In the genomic region with DNA sequence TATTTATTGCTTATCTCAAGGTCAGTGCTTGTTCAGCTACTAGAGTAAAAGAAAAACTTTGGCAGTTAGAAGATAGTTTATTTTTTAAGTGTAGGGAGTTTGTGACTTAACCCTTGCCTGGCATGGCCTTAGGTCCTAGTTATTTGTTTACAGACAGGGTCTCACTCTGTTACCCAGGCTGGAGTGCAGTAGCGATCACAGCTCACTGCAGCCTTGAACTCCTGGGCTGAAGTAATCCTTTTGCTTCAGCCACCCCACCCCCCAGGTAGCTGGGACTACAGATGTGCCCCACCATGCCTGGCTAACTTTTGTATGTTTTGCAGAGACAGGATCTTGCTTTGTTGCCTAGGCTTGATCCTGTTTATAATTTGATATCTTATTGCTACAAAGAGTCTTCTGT, we compare ENCODE assay signal across 18 cellular contexts. TPM values are rescaled to one million over a fixed set of nuclear protein-coding genes. Genes with fewer than 3 reads are reported as not detected.
DNase-seq lines count a peak whose midpoint lies in the region; ATAC-seq and TF ChIP-seq lines count a peak whose summit lies in the region.
"Had no signal": no experiment of that assay in that cellular context is flagged by ENCODE, and none has a peak within 500 bp of the region (broad histone marks: within the 10 kb centered on the region; RNA-seq: fewer than 3 reads in every experiment).

No MANE protein-coding gene starts in this region.

- TF ChIP-seq POLR2A in NB4 (IDR thresholded peaks at IDR 0.05; ENCODE audit: extremely low read depth, insufficient read length) (no peak), upper lobe of left lung (IDR thresholded peaks at IDR 0.05) (no peak)

- peaks cover 54% of the 10 kb centered on the region for H3K36me3 ChIP-seq in DND-41 (ENCODE audit: insufficient read depth, low read length)
- H3K36me3 ChIP-seq in upper lobe of left lung, result no peaks in the 10 kb centered on the region

- no peak overlapping the region for H2AFZ ChIP-seq in DND-41 (ENCODE audit: low read depth, low read length)

- H3K27ac Mint-ChIP-seq in brain (peak overlapping the region; percentile 22 to 70 (median 29)), nephron progenitor cell (no peak overlapping the region)
- H3K27ac Mint-ChIP-seq: activated naive CD8-positive, alpha-beta T cell; effector memory CD8-positive, alpha-beta T cell; stimulated activated memory B cell treated with anti-CD40 and anti-IgM and Interleukin-4, amounts not matched to agents 10 μg/mL and 1 μg/mL and 100 μg/mL, for 72 hours had no signal

- 78 to 95% methylated on average over 1 of the region's 1 CpG for WGBS in upper lobe of left lung, 2 donors

- H3K9me3 Mint-ChIP-seq in brain (peaks cover 0 to 10% (median 4%) of the 10 kb centered on the region in 5 experiments), nephron progenitor cell (peaks cover 22% of the 10 kb centered on the region)
- H3K9me3 Mint-ChIP-seq: effector memory CD8-positive, alpha-beta T cell; stimulated activated memory B cell treated with anti-CD40 and anti-IgM and Interleukin-4, amounts not matched to agents 10 μg/mL and 1 μg/mL and 100 μg/mL, for 72 hours had no signal

- TF ChIP-seq CTCF in DND-41 (IDR thresholded peaks at IDR 0.05; ENCODE audit: borderline replicate concordance, extremely low read depth, low read length, poor library complexity, severe bottlenecking) (no peak), NB4 (IDR thresholded peaks at IDR 0.05; ENCODE audit: low read depth, low read length) (no peak), brain (conservative IDR thresholded peaks at IDR 0.05) (no peak), nephron progenitor cell (IDR thresholded peaks at IDR 0.05) (no peak), upper lobe of left lung (IDR thresholded peaks at IDR 0.05) (no peak)

- peaks cover 91% of the 10 kb centered on the region for H3K79me2 ChIP-seq in DND-41 (ENCODE audit: insufficient read depth, low read length)

- H3K9me3 ChIP-seq in DND-41 (ENCODE audit: insufficient read depth, low read length, severe bottlenecking) (no peaks in the 10 kb centered on the region), upper lobe of left lung (peaks cover 0 to 4% (median 0%) of the 10 kb centered on the region in 4 donors)

- H3K4me3 Mint-ChIP-seq in brain (peak overlapping the region in 2 of 5 experiments; percentile 18 to 55), nephron progenitor cell (peak overlapping the region; percentile 15)
- H3K4me3 Mint-ChIP-seq: activated naive CD8-positive, alpha-beta T cell; effector memory CD8-positive, alpha-beta T cell; stimulated activated memory B cell treated with anti-CD40 and anti-IgM and Interleukin-4, amounts not matched to agents 10 μg/mL and 1 μg/mL and 100 μg/mL, for 72 hours; T-helper 1 cell treated with Interleukin-12 subunit alpha and Interleukin-12 subunit beta and Interleukin-4 antibody, amounts not matched to agents 30 μg/mL and 1 μg/mL, for 36 hours had no signal

- H3K36me3 Mint-ChIP-seq in brain (peaks cover 41% of the 10 kb centered on the region), nephron progenitor cell (ENCODE audit: low read depth) (peaks cover 47% of the 10 kb centered on the region)
- H3K36me3 Mint-ChIP-seq: activated naive CD8-positive, alpha-beta T cell; stimulated activated memory B cell treated with anti-CD40 and anti-IgM and Interleukin-4, amounts not matched to agents 10 μg/mL and 1 μg/mL and 100 μg/mL, for 72 hours had no signal

- H3K4me3 ChIP-seq in DND-41 (ENCODE audit: low read depth in 1 of 2, low read length in 2 of 2) (peak overlapping the region in 1 of 2 experiments; percentile 25; a peak in 1 of 4 replicates), NB4 (ENCODE audit: low read depth, low read length) (peak overlapping the region; percentile 93), upper lobe of left lung (no peak overlapping the region)

- H3K27me3 Mint-ChIP-seq in brain (peaks cover 3% of the 10 kb centered on the region), nephron progenitor cell (ENCODE audit: low read depth, poor library complexity) (peaks cover 3% of the 10 kb centered on the region)
- H3K27me3 Mint-ChIP-seq: effector memory CD8-positive, alpha-beta T cell had no signal

- no peak for TF ChIP-seq EP300 in upper lobe of left lung (IDR thresholded peaks at IDR 0.05)

- DNase-seq in DND-41 (no peak), NB4 (ENCODE audit: low read depth) (no peak), nephron progenitor cell (no peak), upper lobe of left lung (no peak), Right ventricle myocardium inferior (ENCODE audit: missing footprints) (no peak)
- DNase-seq in activated effector memory CD4-positive, alpha-beta T cell treated with Interleukin-2 at 50 U/mL for 16 hours, result no peak
- DNase-seq: activated CD4-positive, alpha-beta T cell treated with anti-CD3 and anti-CD28 coated beads for 48 hours; DMS53; effector memory CD8-positive, alpha-beta T cell; HCEC 1CT; NCI-H1436; NCI-H524; nucleus accumbens had no signal

- peak overlapping the region; percentile 46 for H3K4me2 ChIP-seq in DND-41 (ENCODE audit: insufficient read depth, low read length)

- intact Hi-C loops in Right ventricle myocardium inferior (cut with DNase I), result no loop called here

- ATAC-seq in DND-41 (ENCODE audit: insufficient read depth, low read depth) (no peak), upper lobe of left lung (ENCODE audit: low FRiP score in 2 of 2) (no peak), Right ventricle myocardium inferior (no peak)
- ATAC-seq: effector memory CD8-positive, alpha-beta T cell; foreskin keratinocyte; stimulated activated memory B cell treated with anti-CD40 and anti-IgM and Interleukin-4, amounts not matched to agents 10 μg/mL and 1 μg/mL and 100 μg/mL, for 72 hours had no signal

- H3K27me3 ChIP-seq in DND-41 (ENCODE audit: insufficient read depth, low read length, poor library complexity), result no peaks in the 10 kb centered on the region
- no peaks in the 10 kb centered on the region for H3K27me3 ChIP-seq in upper lobe of left lung
- H3K27me3 ChIP-seq: foreskin keratinocyte had no signal

- peaks cover 44% of the 10 kb centered on the region for H3K4me1 ChIP-seq in DND-41 (ENCODE audit: insufficient read depth, low read length)
- H3K4me1 ChIP-seq in upper lobe of left lung, result peaks cover 9 to 25% (median 11%) of the 10 kb centered on the region in 4 donors

- peaks cover 39% of the 10 kb centered on the region for H4K20me1 ChIP-seq in DND-41 (ENCODE audit: insufficient read depth, low read length)

- H3K27ac ChIP-seq in DND-41 (ENCODE audit: low read length) (peak overlapping the region; percentile 44), upper lobe of left lung (no peak overlapping the region)

- H3K9ac ChIP-seq in DND-41 (ENCODE audit: low read depth, low read length), result no peak overlapping the region

- H3K4me1 Mint-ChIP-seq in brain (peaks cover 45% of the 10 kb centered on the region), nephron progenitor cell (peaks cover 43% of the 10 kb centered on the region)

RNA-seq across cellular contexts. Expression of a gene that starts 4.2 kb away (rescaled TPM):
- 29.6 TPM for polyA plus RNA-seq in brain (ENCODE audit: insufficient read depth, low read depth, low replicate concordance)
- 1 to 10 TPM; 2.5 to 5.8 (median 5.1) TPM for total RNA-seq in upper lobe of left lung
- 3.3 TPM for total RNA-seq in Right ventricle myocardium inferior
